In the genomic region with DNA sequence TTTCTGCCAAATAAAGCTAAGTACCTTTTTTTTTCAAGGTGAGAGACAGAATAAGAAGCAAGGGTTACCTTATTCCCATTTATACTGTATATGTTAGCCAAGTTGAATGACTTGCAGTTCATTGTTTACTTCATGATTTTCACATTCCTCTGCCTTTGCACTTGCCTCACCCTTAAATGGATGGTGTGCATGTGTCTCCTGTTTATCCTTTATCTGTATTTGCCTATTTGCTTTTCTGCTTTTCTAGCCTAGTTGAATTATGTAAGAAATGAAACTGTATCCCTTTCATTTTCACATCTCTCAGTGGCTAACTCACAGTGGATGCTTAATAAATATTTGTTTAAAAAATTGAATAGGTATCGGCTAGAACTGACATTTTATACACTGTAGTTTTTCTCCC, we compare ENCODE assay signal across 17 cellular contexts.
"Had no signal": no experiment of that assay in that cellular context is flagged by ENCODE, and none has a peak within 500 bp of the region (broad histone marks: within the 10 kb centered on the region; RNA-seq: fewer than 3 reads in every experiment).

No MANE protein-coding gene starts in this region.

- DNase-seq: activated CD4-positive, alpha-beta T cell treated with anti-CD3 and anti-CD28 coated beads for 48 hours; activated CD4-positive, CD25-positive, alpha-beta regulatory T cell; activated CD8-positive, alpha-beta T cell treated with anti-CD3 and anti-CD28 coated beads for 36 hours; activated naive CD4-positive, alpha-beta T cell treated with anti-CD3 and anti-CD28 coated beads, Interleukin-2, amount 50 U/mL, for 16 hours; activated T-cell treated with anti-CD3 and anti-CD28 coated beads, Interleukin-2, amount 50 U/mL, for 24 hours; colonic mucosa; left ventricle myocardium inferior; mammary epithelial cell; midbrain; nucleus accumbens; sigmoid colon; stimulated activated CD4-positive, alpha-beta T cell treated with anti-CD3 and anti-CD28 coated beads, Interleukin-4, amount 100 ng/mL, for 24 hours; testis; upper lobe of left lung had no signal

- H3K9me3 ChIP-seq: ascending aorta, colonic mucosa, left ventricle myocardium inferior, sigmoid colon, testis, upper lobe of left lung had no signal

- H3K4me3 ChIP-seq: ascending aorta, colonic mucosa, left ventricle myocardium inferior, sigmoid colon, testis, upper lobe of left lung had no signal

- H3K27ac ChIP-seq: ascending aorta, colonic mucosa, left ventricle myocardium inferior, sigmoid colon, testis, upper lobe of left lung had no signal

- H3K36me3 ChIP-seq: ascending aorta, colonic mucosa, left ventricle myocardium inferior, sigmoid colon, upper lobe of left lung had no signal

- FAIRE-seq: frontal cortex had no signal

- ATAC-seq: activated CD8-positive, alpha-beta T cell treated with anti-CD3 and anti-CD28 coated beads for 36 hours; stimulated activated effector memory CD8-positive, alpha-beta T cell treated with anti-CD3 and anti-CD28 coated beads, Interleukin-12 subunit alpha, Interleukin-12 subunit beta, amount 100 ng/mL, for 72 hours had no signal

- H3K4me1 ChIP-seq: ascending aorta, colonic mucosa, left ventricle myocardium inferior, sigmoid colon, testis, upper lobe of left lung had no signal

- H3K27me3 ChIP-seq: ascending aorta, colonic mucosa, sigmoid colon, testis, upper lobe of left lung had no signal
